ENCODE assay signal across 1 cellular context in genomic region chr19:3398114-3398899, GRCh38.
TF ChIP-seq lines count a peak whose summit lies in the region.

No MANE protein-coding gene starts in this region.

TF ChIP-seq in HepG2, 621 proteins besides CTCF, POLR2A, EP300 and RAD21 (continued from another document and continues in another):
- TF ChIP-seq REST (IDR thresholded peaks at IDR 0.05; ENCODE audit: borderline replicate concordance in 1 of 2, low read depth in 1 of 2, low read length in 2 of 2) (no peak), ZNF644 (CRISPR knock-in tag; IDR thresholded peaks at IDR 0.05; ENCODE audit: low read depth) (no peak), RFX3 (CRISPR knock-in tag; IDR thresholded peaks at IDR 0.05) (peak; percentile 27; the same call in 1 of the 2 replicates), FIP1L1 (IDR thresholded peaks at IDR 0.05; ENCODE audit: borderline replicate concordance, insufficient read depth, low read depth, low read length) (no peak), ZNF678 (CRISPR knock-in tag; IDR thresholded peaks at IDR 0.05) (0 out of 2 replicates have a peak, but pooled peaks have one; percentile 58), YEATS4 (CRISPR knock-in tag; IDR thresholded peaks at IDR 0.05; ENCODE audit: borderline replicate concordance) (peak; percentile 73), NONO (IDR thresholded peaks at IDR 0.05) (no peak), NONO (CRISPR knock-in tag; conservative IDR thresholded peaks at IDR 0.05) (peak; percentile 87), BRCA1 (CRISPR knock-in tag; IDR thresholded peaks at IDR 0.05) (peak; percentile 82; the same call in 1 of the 2 replicates), MXD1 (CRISPR knock-in tag; IDR thresholded peaks at IDR 0.05) (no peak), ZNF333 (CRISPR knock-in tag; IDR thresholded peaks at IDR 0.05; ENCODE audit: borderline replicate concordance) (no peak), RBFOX2 (IDR thresholded peaks at IDR 0.05; ENCODE audit: low read depth, low read length) (peak; percentile 69), ZNF589 (CRISPR knock-in tag; conservative IDR thresholded peaks at IDR 0.05) (peak; percentile 56; the same call in 1 of the 2 replicates), RBM39 (IDR thresholded peaks at IDR 0.05; ENCODE audit: low read depth, low read length, poor library complexity, severe bottlenecking) (no peak), ZBTB4 (CRISPR knock-in tag; IDR thresholded peaks at IDR 0.05; ENCODE audit: borderline replicate concordance) (0 out of 2 replicates have a peak, but pooled peaks have one; percentile 55), ZBTB26 (CRISPR knock-in tag; IDR thresholded peaks at IDR 0.05; ENCODE audit: borderline replicate concordance) (0 out of 2 replicates have a peak, but pooled peaks have one; percentile 45), NR1H2 (CRISPR knock-in tag; IDR thresholded peaks at IDR 0.05; ENCODE audit: borderline replicate concordance, low read depth) (no peak; the same call in 1 of the 2 replicates), MAZ (IDR thresholded peaks at IDR 0.05; ENCODE audit: borderline replicate concordance, low read depth, low read length) (no peak), MAZ (CRISPR knock-in tag; IDR thresholded peaks at IDR 0.05; ENCODE audit: low read depth) (peak; percentile 81; the same call in 1 of the 2 replicates), ZNF331 (CRISPR knock-in tag; IDR thresholded peaks at IDR 0.05) (peak; percentile 90; the same call in 1 of the 2 replicates), SP5 (CRISPR knock-in tag; IDR thresholded peaks at IDR 0.05; ENCODE audit: borderline replicate concordance, low read depth) (peak; percentile 81), STAT6 (CRISPR knock-in tag; IDR thresholded peaks at IDR 0.05; ENCODE audit: borderline replicate concordance) (no peak), HCFC1 (IDR thresholded peaks at IDR 0.05; ENCODE audit: low read depth, low read length) (no peak), GATA4 (IDR thresholded peaks at IDR 0.05; ENCODE audit: borderline replicate concordance, low read depth) (no peak; the same call in 1 of the 2 replicates), ZBTB44 (CRISPR knock-in tag; IDR thresholded peaks at IDR 0.05) (no peak), ZNF414 (CRISPR knock-in tag; IDR thresholded peaks at IDR 0.05) (peak; percentile 66; the same call in 1 of the 2 replicates), HIVEP1 (CRISPR knock-in tag; IDR thresholded peaks at IDR 0.05) (peak; percentile 42; the same call in 1 of the 2 replicates), ARID4A (CRISPR knock-in tag; IDR thresholded peaks at IDR 0.05; ENCODE audit: borderline replicate concordance) (peak; percentile 80; the same call in 1 of the 2 replicates), SNRNP70 (IDR thresholded peaks at IDR 0.05; ENCODE audit: low read depth, low read length) (no peak), PATZ1 (CRISPR knock-in tag; IDR thresholded peaks at IDR 0.05) (peak; percentile 90), ZNF816 (CRISPR knock-in tag; IDR thresholded peaks at IDR 0.05; ENCODE audit: borderline replicate concordance) (no peak), ZKSCAN1 (IDR thresholded peaks at IDR 0.05; ENCODE audit: low read length) (no peak), PHF21A (CRISPR knock-in tag; IDR thresholded peaks at IDR 0.05) (peak; percentile 96)
